Comparison of ENCODE assay signal across 14 cellular contexts in genomic region chr2:208311321-208311720, GRCh38. TPM values are rescaled to one million over a fixed set of nuclear protein-coding genes. Genes with fewer than 3 reads are reported as not detected.
A peak's percentile ranks its signal among the peaks of the same experiment; 100 is the strongest.
DNase-seq lines count a peak whose midpoint lies in the region; ATAC-seq and TF ChIP-seq lines count a peak whose summit lies in the region.
"Had no signal": no experiment of that assay in that cellular context is flagged by ENCODE, and none has a peak within 500 bp of the region (broad histone marks: within the 10 kb centered on the region; RNA-seq: fewer than 3 reads in every experiment).

No MANE protein-coding gene starts in this region.

- H3K9me3 Mint-ChIP-seq in neural progenitor cell, result no peaks in the 10 kb centered on the region
- H3K9me3 Mint-ChIP-seq: CD4-positive, alpha-beta T cell had no signal

- H3K79me2 ChIP-seq in OCI-LY3 (ENCODE audit: low read length) (peaks cover 12% of the 10 kb centered on the region; the same call in 1 of the 2 replicates), neural progenitor cell (ENCODE audit: low read depth) (no peaks in the 10 kb centered on the region)

- DNase-seq in cerebellar nuclear complex (lab: John Stamatoyannopoulos, UW), result no peak
- no peak for DNase-seq in neural progenitor cell (ENCODE audit: low spot score)
- no peak for DNase-seq in NCI-H345 (lab: John Stamatoyannopoulos, UW)
- no peak for DNase-seq in ACHN
- DNase-seq: activated CD4-positive, alpha-beta T cell treated with anti-CD3 and anti-CD28 coated beads, Interleukin-2, amount 50 U/mL, for 4 hours; adrenal gland; CD4-positive, alpha-beta T cell; nucleus accumbens; trophoblast cell had no signal

- H2AFZ ChIP-seq in OCI-LY3 (ENCODE audit: low read depth, low read length), result no peak overlapping the region
- H2AFZ ChIP-seq in neural progenitor cell (replicated peaks), result no peak overlapping the region

- H3F3A ChIP-seq in neural progenitor cell (ENCODE audit: low read depth), result no peaks in the 10 kb centered on the region

- H3K36me3 Mint-ChIP-seq in neural progenitor cell, result peaks cover 17% of the 10 kb centered on the region

- H3K9ac ChIP-seq in OCI-LY3 (ENCODE audit: low read length) (peak overlapping the region; percentile 63), neural progenitor cell (no peak overlapping the region)

- H3K36me3 ChIP-seq in OCI-LY3 (replicated peaks; ENCODE audit: low read depth, low read length) (peaks cover 12% of the 10 kb centered on the region), neural progenitor cell (peaks cover 7% of the 10 kb centered on the region)
- H3K36me3 ChIP-seq: adrenal gland had no signal

- H3K27me3 Mint-ChIP-seq in neural progenitor cell (ENCODE audit: insufficient read depth, low read depth), result peaks cover 2% of the 10 kb centered on the region
- H3K27me3 Mint-ChIP-seq: CD4-positive, alpha-beta T cell had no signal

- no peak overlapping the region for H3K4me3 Mint-ChIP-seq in neural progenitor cell
- H3K4me3 Mint-ChIP-seq: CD4-positive, alpha-beta T cell had no signal

- H3K27me3 ChIP-seq in OCI-LY3 (ENCODE audit: low read depth, low read length) (no peaks in the 10 kb centered on the region), neural progenitor cell (no peaks in the 10 kb centered on the region)
- H3K27me3 ChIP-seq: adrenal gland, SJSA1 had no signal

- H3K4me3 ChIP-seq in OCI-LY3 (ENCODE audit: low read length) (peak overlapping the region; percentile 67), neural progenitor cell (no peak overlapping the region)
- H3K4me3 ChIP-seq: adrenal gland, SJSA1 had no signal

- H3K4me1 ChIP-seq in OCI-LY3 (ENCODE audit: low read length) (peaks cover 52% of the 10 kb centered on the region), neural progenitor cell (no peaks in the 10 kb centered on the region)
- H3K4me1 ChIP-seq: adrenal gland, SJSA1 had no signal

- no peaks in the 10 kb centered on the region for H3K4me1 Mint-ChIP-seq in neural progenitor cell

- H3K27ac ChIP-seq in OCI-LY3 (ENCODE audit: low read length) (peak overlapping the region; percentile 81), neural progenitor cell (no peak overlapping the region)
- H3K27ac ChIP-seq: adrenal gland, SJSA1 had no signal

- H3K4me2 ChIP-seq in OCI-LY3 (ENCODE audit: low read length), result peak overlapping the region; percentile 88
- H3K4me2 ChIP-seq in neural progenitor cell, result no peak overlapping the region

- no peak overlapping the region for H3K27ac Mint-ChIP-seq in neural progenitor cell
- H3K27ac Mint-ChIP-seq: CD4-positive, alpha-beta T cell had no signal

- no peaks in the 10 kb centered on the region for H3K9me3 ChIP-seq in OCI-LY3 (ENCODE audit: insufficient read depth, low read length)
- no peaks in the 10 kb centered on the region for H3K9me3 ChIP-seq in neural progenitor cell (ENCODE audit: low read depth)
- H3K9me3 ChIP-seq: adrenal gland, SJSA1 had no signal

- H4K20me1 ChIP-seq in OCI-LY3 (ENCODE audit: insufficient read depth, low read length) (peaks cover 6% of the 10 kb centered on the region), neural progenitor cell (ENCODE audit: low read depth) (no peaks in the 10 kb centered on the region)

- in situ Hi-C loops in ACHN (cut with HindIII; ENCODE audit: low pct_ligation_motif_present, low pct_unique_long_range_greater_than_20kb, low sequenced_read_pairs), result no loop called here

- ATAC-seq in GM18502 (IDR thresholded peaks at IDR 0.05; ENCODE audit: poor library complexity, unreplicated experiment) (peak; percentile 68), GM19468 (IDR thresholded peaks at IDR 0.05; ENCODE audit: extremely low read depth, unreplicated experiment) (peak; percentile 60), HG02973 (IDR thresholded peaks at IDR 0.05; ENCODE audit: unreplicated experiment) (peak; percentile 54)

- no peak for TF ChIP-seq CTCF in OCI-LY3 (IDR thresholded peaks at IDR 0.05; ENCODE audit: low read depth, low read length)
- TF ChIP-seq CTCF in neural progenitor cell (IDR thresholded peaks at IDR 0.05), result no peak

RNA-seq across cellular contexts. Expression of gene PIKFYVE, which starts 45.3 kb away (rescaled TPM):
- 44.0 and 51.6 TPM in 2 replicates for total RNA-seq in neural progenitor cell (ENCODE audit: low replicate concordance)

RNA-seq across cellular contexts. Expression of gene IDH1, which starts 56.5 kb away (rescaled TPM):
- total RNA-seq in neural progenitor cell (ENCODE audit: low replicate concordance), result 236 and 308 TPM in 2 replicates
